ENCODE assay signal across 12 cellular contexts in the genomic region with DNA sequence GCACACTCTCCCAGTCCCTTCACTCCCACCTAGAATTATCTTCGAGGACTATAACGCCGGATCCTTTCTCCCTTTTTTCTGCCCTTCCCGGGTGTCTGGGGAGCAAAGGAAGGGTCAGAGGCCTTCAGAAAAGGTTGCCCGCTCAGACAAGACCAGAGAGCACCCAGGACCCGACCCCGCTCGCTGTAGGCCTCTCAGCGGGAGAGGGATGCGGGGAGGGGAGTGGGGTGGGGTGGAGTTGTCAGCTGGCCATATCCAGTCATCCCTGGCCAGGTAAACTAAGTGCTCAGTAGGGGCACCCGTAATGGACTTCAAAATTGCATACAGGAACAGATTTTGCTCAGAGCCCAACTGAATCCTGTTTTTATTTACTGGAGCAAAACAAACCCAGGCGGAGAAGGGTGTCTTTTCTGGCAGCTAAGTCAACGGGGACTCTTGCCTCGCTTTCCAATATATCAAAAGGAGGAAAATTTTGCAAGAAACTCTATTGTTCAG.
DNase-seq lines count a peak whose midpoint lies in the region; ATAC-seq and TF ChIP-seq lines count a peak whose summit lies in the region.
"Had no signal": no experiment of that assay in that cellular context is flagged by ENCODE, and none has a peak within 500 bp of the region (broad histone marks: within the 10 kb centered on the region; RNA-seq: fewer than 3 reads in every experiment).

No MANE protein-coding gene starts in this region.

- H3K4me3 ChIP-seq in SK-N-SH (ENCODE audit: low read depth in 2 of 2, low read length in 1 of 2) (peak overlapping the region; percentile 51; a peak in 3 of 4 replicates), tibial artery (peak overlapping the region; percentile 50 to 52), OCI-LY7 (ENCODE audit: low read depth, low read length, poor library complexity, severe bottlenecking) (no peak overlapping the region)
- H3K4me3 ChIP-seq: A549, MG63 had no signal

- H3K79me2 ChIP-seq in SK-N-SH (ENCODE audit: insufficient read depth) (no peaks in the 10 kb centered on the region), OCI-LY7 (ENCODE audit: insufficient read depth, low read depth, low read length) (no peaks in the 10 kb centered on the region)

- intact Hi-C loops in tibial artery (cut with DNase I; ENCODE audit: low total_unique reads) (no loop called here), OCI-LY7 (cut with micrococcal nuclease; ENCODE audit: unreplicated experiment) (no loop called here), sciatic nerve (cut with DNase I) (no loop called here)

- no TSS peak for BruUV-seq in OCI-LY7 (replicated peaks; lab: Mats Ljungman, UMichigan)

- no peaks in the 10 kb centered on the region for H3K9me2 ChIP-seq in SK-N-SH
- H3K9me2 ChIP-seq in OCI-LY7 (ENCODE audit: insufficient read depth, low read length): no peaks in the 10 kb centered on the region

- TF ChIP-seq RAD21 in SK-N-SH (IDR thresholded peaks at IDR 0.05; ENCODE audit: low read length): no peak

- peak overlapping the region; percentile 76; the same call in 1 of the 2 replicates for H2AFZ ChIP-seq in SK-N-SH (ENCODE audit: low read depth)
- no peak overlapping the region for H2AFZ ChIP-seq in OCI-LY7 (ENCODE audit: low read length)

- ATAC-seq in sciatic nerve: no peak
- ATAC-seq: A549 had no signal

- H3K36me3 ChIP-seq in SK-N-SH (replicated peaks in 1 of 2; ENCODE audit: control insufficient read depth in 1 of 2, insufficient read depth in 2 of 2, low read length in 1 of 2): no peaks in the 10 kb centered on the region
- H3K36me3 ChIP-seq in tibial artery: no peaks in the 10 kb centered on the region
- no peaks in the 10 kb centered on the region for H3K36me3 ChIP-seq in OCI-LY7 (ENCODE audit: insufficient read depth, low read length)
- H3K36me3 ChIP-seq: MG63 had no signal

- peaks cover 11% of the 10 kb centered on the region; the same call in 1 of the 2 replicates for H3K27me3 ChIP-seq in SK-N-SH (ENCODE audit: insufficient read depth)
- peaks cover 0 to 15% of the 10 kb centered on the region in 2 donors for H3K27me3 ChIP-seq in tibial artery

- WGBS in SK-N-SH (ENCODE audit: low lambda C conversion rate): 45% methylated on average over 12 of the region's 14 CpGs

- H3K27ac ChIP-seq in SK-N-SH (ENCODE audit: low read depth in 2 of 2, low read length in 1 of 2) (peak overlapping the region in 1 of 2 experiments; percentile 96; a peak in 2 of 4 replicates), tibial artery (no peak overlapping the region), OCI-LY7 (ENCODE audit: low read depth, low read length, poor library complexity, severe bottlenecking) (no peak overlapping the region)
- H3K27ac ChIP-seq: A549 had no signal

- CTCF ChIA-PET in SK-N-SH (lab: Yijun Ruan, JAX) (interaction anchor here (0.6 to 3.9 kb wide), 10 partner anchors 23 to 356 kb away, joined by 3 to 28 read pairs (median 10); partner anchors contain the start of gene NOL4), OCI-LY7 (lab: Charles Lee; ENCODE audit: unreplicated experiment) (no interaction called here)

- H3K9me3 ChIP-seq in SK-N-SH (no peaks in the 10 kb centered on the region), tibial artery (no peaks in the 10 kb centered on the region), OCI-LY7 (ENCODE audit: low read length) (no peaks in the 10 kb centered on the region)
- H3K9me3 ChIP-seq: A549, MG63 had no signal

- DNase-seq in NCI-H2171 treated with DMSO at 0.1 percent for 48 hours (lab: John Stamatoyannopoulos, UW) (peak; percentile 39), NCI-H2171 (lab: John Stamatoyannopoulos, UW) (no peak), SK-N-SH (peak; percentile 57), inferior parietal cortex (ENCODE audit: extremely low spot score) (peak; percentile 22), tibial artery (no peak), OCI-LY7 (ENCODE audit: low spot score) (no peak), HuH-7.5 (ENCODE audit: low spot score) (no peak), sciatic nerve (ENCODE audit: low spot score) (no peak)
- DNase-seq: amniotic stem cell; stimulated activated CD4-positive, alpha-beta T cell treated with anti-CD3 and anti-CD28 coated beads, Interleukin-4, amount 100 ng/mL, for 24 hours had no signal

- no peak overlapping the region for H3K9ac ChIP-seq in SK-N-SH

- TF ChIP-seq CTCF in SK-N-SH (IDR thresholded peaks at IDR 0.05) (no peak), tibial artery (IDR thresholded peaks at IDR 0.05) (no peak), OCI-LY7 (conservative IDR thresholded peaks at IDR 0.05; ENCODE audit: low read length) (no peak)

- POLR2A ChIA-PET in SK-N-SH (lab: Yijun Ruan, JAX) (interaction anchor here (0.8 to 2.9 kb wide), 4 partner anchors 16 to 65 kb away, joined by 5 to 16 read pairs (median 10); partner anchors contain the start of gene NOL4), OCI-LY7 (lab: Charles Lee) (no interaction called here)

- no peak for TF ChIP-seq EP300 in SK-N-SH (IDR thresholded peaks at IDR 0.05; ENCODE audit: borderline replicate concordance in 1 of 2, low read depth in 1 of 2, low read length in 1 of 2)

- peak overlapping the region; percentile 64; the same call in 1 of the 2 replicates for H3K4me2 ChIP-seq in SK-N-SH
- H3K4me2 ChIP-seq in OCI-LY7 (ENCODE audit: low read length): no peak overlapping the region
- H3K4me2 ChIP-seq: A549 had no signal

- H4K20me1 ChIP-seq in SK-N-SH (ENCODE audit: insufficient read depth) (no peaks in the 10 kb centered on the region), OCI-LY7 (ENCODE audit: insufficient read depth, low read length) (no peaks in the 10 kb centered on the region)

- H3K4me1 ChIP-seq in SK-N-SH (ENCODE audit: control insufficient read depth in 1 of 2, insufficient read depth in 2 of 2, low read depth in 1 of 2, low read length in 1 of 2) (peaks cover 10 to 12% of the 10 kb centered on the region in 2 experiments; a peak in 3 of 4 replicates), tibial artery (peaks cover 0 to 14% (median 4%) of the 10 kb centered on the region in 4 donors), OCI-LY7 (ENCODE audit: insufficient read depth, low read length, poor library complexity, severe bottlenecking) (no peaks in the 10 kb centered on the region)
- H3K4me1 ChIP-seq: A549 had no signal

- H3F3A ChIP-seq in SK-N-SH (replicated peaks; ENCODE audit: insufficient read depth): no peaks in the 10 kb centered on the region

TF ChIP-seq in SK-N-SH, 30 proteins besides CTCF, POLR2A, EP300 and RAD21 (continues in another document):
- TF ChIP-seq, protein P1, sequence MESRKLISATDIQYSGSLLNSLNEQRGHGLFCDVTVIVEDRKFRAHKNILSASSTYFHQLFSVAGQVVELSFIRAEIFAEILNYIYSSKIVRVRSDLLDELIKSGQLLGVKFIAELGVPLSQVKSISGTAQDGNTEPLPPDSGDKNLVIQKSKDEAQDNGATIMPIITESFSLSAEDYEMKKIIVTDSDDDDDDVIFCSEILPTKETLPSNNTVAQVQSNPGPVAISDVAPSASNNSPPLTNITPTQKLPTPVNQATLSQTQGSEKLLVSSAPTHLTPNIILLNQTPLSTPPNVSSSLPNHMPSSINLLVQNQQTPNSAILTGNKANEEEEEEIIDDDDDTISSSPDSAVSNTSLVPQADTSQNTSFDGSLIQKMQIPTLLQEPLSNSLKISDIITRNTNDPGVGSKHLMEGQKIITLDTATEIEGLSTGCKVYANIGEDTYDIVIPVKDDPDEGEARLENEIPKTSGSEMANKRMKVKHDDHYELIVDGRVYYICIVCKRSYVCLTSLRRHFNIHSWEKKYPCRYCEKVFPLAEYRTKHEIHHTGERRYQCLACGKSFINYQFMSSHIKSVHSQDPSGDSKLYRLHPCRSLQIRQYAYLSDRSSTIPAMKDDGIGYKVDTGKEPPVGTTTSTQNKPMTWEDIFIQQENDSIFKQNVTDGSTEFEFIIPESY (IDR thresholded peaks at IDR 0.05; ENCODE audit: borderline replicate concordance, low read depth): no peak
- no peak for TF ChIP-seq FOXJ3 (CRISPR knock-in tag; IDR thresholded peaks at IDR 0.05)
- TF ChIP-seq USF1 (IDR thresholded peaks at IDR 0.05; ENCODE audit: borderline replicate concordance, low read depth): no peak
- TF ChIP-seq MAX (IDR thresholded peaks at IDR 0.05; ENCODE audit: low read depth): no peak
- TF ChIP-seq, protein P2, sequence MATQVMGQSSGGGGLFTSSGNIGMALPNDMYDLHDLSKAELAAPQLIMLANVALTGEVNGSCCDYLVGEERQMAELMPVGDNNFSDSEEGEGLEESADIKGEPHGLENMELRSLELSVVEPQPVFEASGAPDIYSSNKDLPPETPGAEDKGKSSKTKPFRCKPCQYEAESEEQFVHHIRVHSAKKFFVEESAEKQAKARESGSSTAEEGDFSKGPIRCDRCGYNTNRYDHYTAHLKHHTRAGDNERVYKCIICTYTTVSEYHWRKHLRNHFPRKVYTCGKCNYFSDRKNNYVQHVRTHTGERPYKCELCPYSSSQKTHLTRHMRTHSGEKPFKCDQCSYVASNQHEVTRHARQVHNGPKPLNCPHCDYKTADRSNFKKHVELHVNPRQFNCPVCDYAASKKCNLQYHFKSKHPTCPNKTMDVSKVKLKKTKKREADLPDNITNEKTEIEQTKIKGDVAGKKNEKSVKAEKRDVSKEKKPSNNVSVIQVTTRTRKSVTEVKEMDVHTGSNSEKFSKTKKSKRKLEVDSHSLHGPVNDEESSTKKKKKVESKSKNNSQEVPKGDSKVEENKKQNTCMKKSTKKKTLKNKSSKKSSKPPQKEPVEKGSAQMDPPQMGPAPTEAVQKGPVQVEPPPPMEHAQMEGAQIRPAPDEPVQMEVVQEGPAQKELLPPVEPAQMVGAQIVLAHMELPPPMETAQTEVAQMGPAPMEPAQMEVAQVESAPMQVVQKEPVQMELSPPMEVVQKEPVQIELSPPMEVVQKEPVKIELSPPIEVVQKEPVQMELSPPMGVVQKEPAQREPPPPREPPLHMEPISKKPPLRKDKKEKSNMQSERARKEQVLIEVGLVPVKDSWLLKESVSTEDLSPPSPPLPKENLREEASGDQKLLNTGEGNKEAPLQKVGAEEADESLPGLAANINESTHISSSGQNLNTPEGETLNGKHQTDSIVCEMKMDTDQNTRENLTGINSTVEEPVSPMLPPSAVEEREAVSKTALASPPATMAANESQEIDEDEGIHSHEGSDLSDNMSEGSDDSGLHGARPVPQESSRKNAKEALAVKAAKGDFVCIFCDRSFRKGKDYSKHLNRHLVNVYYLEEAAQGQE (IDR thresholded peaks at IDR 0.05; ENCODE audit: low read depth, low read length): no peak
- TF ChIP-seq GATA2 (CRISPR knock-in tag; IDR thresholded peaks at IDR 0.05): no peak
- no peak for TF ChIP-seq CHD2 (IDR thresholded peaks at IDR 0.05; ENCODE audit: low read length, partially characterized antibody)

Comparison
In these comparisons a context has a peak if more than half of its experiments do, and no peak if none do; other contexts are left out.
1. DNase-seq: peak in NCI-H2171 treated with DMSO at 0.1 percent for 48 hours (single experiment), SK-N-SH (single experiment) and inferior parietal cortex (single experiment); none in NCI-H2171 (single experiment), tibial artery (0 of 2), OCI-LY7 (single experiment), HuH-7.5 (single experiment) and sciatic nerve (single experiment).